Comparison of ENCODE assay signal across 1 cellular context in genomic region chr10:3060481-3060889, GRCh38.
TF ChIP-seq lines count a peak whose summit lies in the region.

No MANE protein-coding gene starts in this region.

TF ChIP-seq in HCT116, 20 proteins besides CTCF, POLR2A, EP300 and RAD21 (continued from another document):
- TF ChIP-seq, protein P1, sequence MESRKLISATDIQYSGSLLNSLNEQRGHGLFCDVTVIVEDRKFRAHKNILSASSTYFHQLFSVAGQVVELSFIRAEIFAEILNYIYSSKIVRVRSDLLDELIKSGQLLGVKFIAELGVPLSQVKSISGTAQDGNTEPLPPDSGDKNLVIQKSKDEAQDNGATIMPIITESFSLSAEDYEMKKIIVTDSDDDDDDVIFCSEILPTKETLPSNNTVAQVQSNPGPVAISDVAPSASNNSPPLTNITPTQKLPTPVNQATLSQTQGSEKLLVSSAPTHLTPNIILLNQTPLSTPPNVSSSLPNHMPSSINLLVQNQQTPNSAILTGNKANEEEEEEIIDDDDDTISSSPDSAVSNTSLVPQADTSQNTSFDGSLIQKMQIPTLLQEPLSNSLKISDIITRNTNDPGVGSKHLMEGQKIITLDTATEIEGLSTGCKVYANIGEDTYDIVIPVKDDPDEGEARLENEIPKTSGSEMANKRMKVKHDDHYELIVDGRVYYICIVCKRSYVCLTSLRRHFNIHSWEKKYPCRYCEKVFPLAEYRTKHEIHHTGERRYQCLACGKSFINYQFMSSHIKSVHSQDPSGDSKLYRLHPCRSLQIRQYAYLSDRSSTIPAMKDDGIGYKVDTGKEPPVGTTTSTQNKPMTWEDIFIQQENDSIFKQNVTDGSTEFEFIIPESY (IDR thresholded peaks at IDR 0.05; ENCODE audit: extremely low read depth, insufficient replicate concordance, low read length): no peak
- TF ChIP-seq TCF7L2 (IDR thresholded peaks at IDR 0.05; ENCODE audit: borderline replicate concordance, extremely low read depth, insufficient read depth, insufficient read length): no peak
- TF ChIP-seq EZH2 (IDR thresholded peaks at IDR 0.05): no peak
- no peak for TF ChIP-seq CEBPB (IDR thresholded peaks at IDR 0.05; ENCODE audit: low read depth)
